ENCODE assay signal across 28 cellular contexts in genomic region chr17:77656054-77656453, GRCh38.
"Had no signal": no experiment of that assay in that cellular context is flagged by ENCODE, and none has a peak within 500 bp of the region (broad histone marks: within the 10 kb centered on the region; RNA-seq: fewer than 3 reads in every experiment).

No MANE protein-coding gene starts in this region.

- H3K4me2 ChIP-seq: hepatocyte had no signal

- H2AFZ ChIP-seq: hepatocyte, parathyroid adenoma had no signal

- H3K36me3 ChIP-seq: heart right ventricle, lower lobe of right lung, neutrophil, stomach, thyroid gland, transverse colon, upper lobe of left lung had no signal

- H3K27ac ChIP-seq: heart right ventricle, hepatocyte, lower lobe of right lung, neutrophil, parathyroid adenoma, stomach, testis, thyroid gland, transverse colon, upper lobe of left lung had no signal

- H3K4me3 Mint-ChIP-seq: naive thymus-derived CD8-positive, alpha-beta T cell; nephron; neural crest cell; stimulated activated memory B cell treated with anti-CD40 and anti-IgM and Interleukin-4, amounts not matched to agents 10 μg/mL and 1 μg/mL and 100 μg/mL, for 72 hours had no signal

- H3K27me3 ChIP-seq: testis, thyroid gland, upper lobe of left lung had no signal

- H3K27ac Mint-ChIP-seq: naive thymus-derived CD8-positive, alpha-beta T cell; nephron; progenitor cell of endocrine pancreas; stimulated activated memory B cell treated with anti-CD40 and anti-IgM and Interleukin-4, amounts not matched to agents 10 μg/mL and 1 μg/mL and 100 μg/mL, for 72 hours had no signal

- H3K9me3 ChIP-seq: lower lobe of right lung, neutrophil, testis, thyroid gland, transverse colon, upper lobe of left lung had no signal

- H3K9ac ChIP-seq: parathyroid adenoma had no signal

- ATAC-seq: heart right ventricle; left ventricle myocardium superior; lower lobe of right lung; naive thymus-derived CD8-positive, alpha-beta T cell; right cardiac atrium; sciatic nerve; stimulated activated memory B cell treated with anti-CD40 and anti-IgM and Interleukin-4, amounts not matched to agents 10 μg/mL and 1 μg/mL and 100 μg/mL, for 72 hours; stimulated activated naive CD8-positive, alpha-beta T cell treated with anti-CD3 and anti-CD28 coated beads, Interleukin-15, Interleukin-2, amounts not matched to agents 100 U/mL and 50 U/mL, for 24 hours had no signal

- H3K4me1 Mint-ChIP-seq: nephron; neural crest cell; stimulated activated memory B cell treated with anti-CD40 and anti-IgM and Interleukin-4, amounts not matched to agents 10 μg/mL and 1 μg/mL and 100 μg/mL, for 72 hours had no signal

- H3K4me3 ChIP-seq: heart right ventricle, hepatocyte, lower lobe of right lung, stomach, testis, thyroid gland, transverse colon, upper lobe of left lung had no signal

- H3K4me1 ChIP-seq: heart right ventricle, lower lobe of right lung, parathyroid adenoma, stomach, testis, thyroid gland, transverse colon, upper lobe of left lung had no signal

- H3K36me3 Mint-ChIP-seq: stimulated activated memory B cell treated with anti-CD40 and anti-IgM and Interleukin-4, amounts not matched to agents 10 μg/mL and 1 μg/mL and 100 μg/mL, for 72 hours had no signal

- DNase-seq: heart right ventricle; islet precursor cell; left ventricle myocardium superior; lower lobe of right lung; mammary epithelial cell; mesenchymal stem cell; occipital lobe; right cardiac atrium; small intestine; stimulated activated CD4-positive, alpha-beta T cell treated with anti-CD3 and anti-CD28 coated beads, Interleukin-1b, Interleukin-23, amount 100 ng/mL, for 48 hours; stimulated activated CD4-positive, alpha-beta T cell treated with anti-CD3 and anti-CD28 coated beads, Interleukin-2, amount 100 ng/mL, for 48 hours; stimulated activated CD4-positive, alpha-beta T cell treated with anti-CD3 and anti-CD28 coated beads, Interleukin-4, amount 100 ng/mL, for 4 hours; stimulated activated CD8-positive, alpha-beta memory T cell treated with anti-CD3 and anti-CD28 coated beads, Interleukin-4, amount 100 ng/mL, for 48 hours; stimulated activated naive CD8-positive, alpha-beta T cell treated with anti-CD3 and anti-CD28 coated beads, Interleukin-15, Interleukin-2, amounts not matched to agents 100 U/mL and 50 U/mL, for 24 hours; stomach; testis; thyroid gland; transverse colon; upper lobe of left lung had no signal
